In genomic region chr19:51337861-51338562, GRCh38 we compare ENCODE assay signal across 10 cellular contexts. TPM values are rescaled to one million over a fixed set of nuclear protein-coding genes. Genes with fewer than 3 reads are reported as not detected.
DNase-seq lines count a peak whose midpoint lies in the region; ATAC-seq and TF ChIP-seq lines count a peak whose summit lies in the region.
"Had no signal": no experiment of that assay in that cellular context is flagged by ENCODE, and none has a peak within 500 bp of the region (broad histone marks: within the 10 kb centered on the region; RNA-seq: fewer than 3 reads in every experiment).

No MANE protein-coding gene starts in this region.

- H3K9ac ChIP-seq in HUES48 (ENCODE audit: low read depth, low read length) = peak overlapping the region; percentile 64; the same call in 1 of the 2 replicates
- H3K9ac ChIP-seq: KMS-11 had no signal

- H3K4me1 Mint-ChIP-seq in CD8-positive, alpha-beta T cell (ENCODE audit: low read depth) = peaks cover 13% of the 10 kb centered on the region
- peaks cover 15% of the 10 kb centered on the region for H3K4me1 Mint-ChIP-seq in activated naive CD8-positive, alpha-beta T cell treated with anti-CD3 and anti-CD28 coated beads, Interleukin-2, amount 10 ng/mL, durations not matched to agents 7 days and 5 days
- peaks cover 35% of the 10 kb centered on the region for H3K4me1 Mint-ChIP-seq in nephron progenitor cell

- intact Hi-C loops in CD8-positive, alpha-beta T cell (cut with DNase I, micrococcal nuclease) = loop anchor here (1.0 kb wide), 5 partner anchors 69 to 319 kb away; no protein-coding TSS in a partner anchor

- no peak for DNase-seq in CD8-positive, alpha-beta T cell
- DNase-seq in activated naive CD8-positive, alpha-beta T cell treated with anti-CD3 and anti-CD28 coated beads, Interleukin-2, amount 10 ng/mL, durations not matched to agents 7 days and 5 days = no peak
- DNase-seq in nephron progenitor cell (no peak), HPDE6-E6E7 (ENCODE audit: extremely low spot score) (no peak), DMS79 treated with DMSO at 0.1 percent for 48 hours (lab: John Stamatoyannopoulos, UW) (no peak)

- H3K4me1 ChIP-seq in CD8-positive, alpha-beta T cell (ENCODE audit: insufficient read depth, low read length) = peaks cover 16% of the 10 kb centered on the region
- H3K4me1 ChIP-seq in HUES48 (ENCODE audit: control insufficient read depth, insufficient read depth, low read length) = peaks cover 21% of the 10 kb centered on the region
- H3K4me1 ChIP-seq: testis had no signal

- H3K27ac ChIP-seq in CD8-positive, alpha-beta T cell (ENCODE audit: low read depth, low read length) = no peak overlapping the region
- H3K27ac ChIP-seq in HUES48 (ENCODE audit: low read depth, low read length) = no peak overlapping the region
- H3K27ac ChIP-seq: KMS-11 had no signal

- no peak overlapping the region for H3K27ac Mint-ChIP-seq in CD8-positive, alpha-beta T cell
- H3K27ac Mint-ChIP-seq in activated naive CD8-positive, alpha-beta T cell treated with anti-CD3 and anti-CD28 coated beads, Interleukin-2, amount 10 ng/mL, durations not matched to agents 7 days and 5 days = peak overlapping the region; percentile 49
- peak overlapping the region; percentile 61 for H3K27ac Mint-ChIP-seq in nephron progenitor cell

- H3K27me3 Mint-ChIP-seq in CD8-positive, alpha-beta T cell (ENCODE audit: low read depth) = peaks cover 4% of the 10 kb centered on the region
- H3K27me3 Mint-ChIP-seq in activated naive CD8-positive, alpha-beta T cell treated with anti-CD3 and anti-CD28 coated beads, Interleukin-2, amount 10 ng/mL, durations not matched to agents 7 days and 5 days = peaks cover 16% of the 10 kb centered on the region
- H3K27me3 Mint-ChIP-seq in nephron progenitor cell (ENCODE audit: low read depth, poor library complexity) = peaks cover 24% of the 10 kb centered on the region

- POLR2A ChIA-PET in CD8-positive, alpha-beta T cell (lab: Charles Lee) = no interaction called here
- POLR2A ChIA-PET in activated naive CD8-positive, alpha-beta T cell treated with anti-CD3 and anti-CD28 coated beads, Interleukin-2, amount 10 ng/mL, durations not matched to agents 7 days and 5 days (lab: Charles Lee) = no interaction called here

- no peaks in the 10 kb centered on the region for H3K27me3 ChIP-seq in CD8-positive, alpha-beta T cell (ENCODE audit: insufficient read depth, low read length)
- peaks cover 20% of the 10 kb centered on the region for H3K27me3 ChIP-seq in HUES48 (ENCODE audit: control insufficient read depth, insufficient read depth, low read length)
- H3K27me3 ChIP-seq: testis had no signal

- no peaks in the 10 kb centered on the region for H3K36me3 ChIP-seq in CD8-positive, alpha-beta T cell (ENCODE audit: insufficient read depth, low read length)
- peaks cover 5% of the 10 kb centered on the region; the same call in 1 of the 2 replicates for H3K36me3 ChIP-seq in HUES48 (ENCODE audit: control insufficient read depth, insufficient read depth, low read length)

- H3K36me3 Mint-ChIP-seq in CD8-positive, alpha-beta T cell = no peaks in the 10 kb centered on the region
- H3K36me3 Mint-ChIP-seq in activated naive CD8-positive, alpha-beta T cell treated with anti-CD3 and anti-CD28 coated beads, Interleukin-2, amount 10 ng/mL, durations not matched to agents 7 days and 5 days = no peaks in the 10 kb centered on the region
- peaks cover 4% of the 10 kb centered on the region for H3K36me3 Mint-ChIP-seq in nephron progenitor cell (ENCODE audit: low read depth)

- H3K4me3 Mint-ChIP-seq in CD8-positive, alpha-beta T cell = peak overlapping the region; percentile 82
- peak overlapping the region; percentile 97 for H3K4me3 Mint-ChIP-seq in activated naive CD8-positive, alpha-beta T cell treated with anti-CD3 and anti-CD28 coated beads, Interleukin-2, amount 10 ng/mL, durations not matched to agents 7 days and 5 days
- H3K4me3 Mint-ChIP-seq in nephron progenitor cell = peak overlapping the region; percentile 92

- ATAC-seq in CD8-positive, alpha-beta T cell = no peak
- ATAC-seq in activated naive CD8-positive, alpha-beta T cell treated with anti-CD3 and anti-CD28 coated beads, Interleukin-2, amount 10 ng/mL, durations not matched to agents 7 days and 5 days (ENCODE audit: low read depth) = no peak
- ATAC-seq in HG03565 (IDR thresholded peaks at IDR 0.05; ENCODE audit: unreplicated experiment) (no peak), HG02840 (IDR thresholded peaks at IDR 0.05; ENCODE audit: low FRiP score, unreplicated experiment) (no peak)

- no peak for TF ChIP-seq CTCF in CD8-positive, alpha-beta T cell (IDR thresholded peaks at IDR 0.05)
- no peak for TF ChIP-seq CTCF in nephron progenitor cell (IDR thresholded peaks at IDR 0.05)

- H3K4me3 ChIP-seq in CD8-positive, alpha-beta T cell (ENCODE audit: low read depth, low read length) = no peak overlapping the region
- H3K4me3 ChIP-seq in HUES48 (ENCODE audit: low read depth, low read length) = peak overlapping the region; percentile 89

- no peaks in the 10 kb centered on the region for H3K9me3 ChIP-seq in CD8-positive, alpha-beta T cell (ENCODE audit: low read length)
- no peaks in the 10 kb centered on the region for H3K9me3 ChIP-seq in HUES48 (ENCODE audit: control insufficient read depth, insufficient read depth, low read length)
- H3K9me3 ChIP-seq: testis had no signal

- no peaks in the 10 kb centered on the region for H3K9me3 Mint-ChIP-seq in CD8-positive, alpha-beta T cell
- no peaks in the 10 kb centered on the region for H3K9me3 Mint-ChIP-seq in activated naive CD8-positive, alpha-beta T cell treated with anti-CD3 and anti-CD28 coated beads, Interleukin-2, amount 10 ng/mL, durations not matched to agents 7 days and 5 days
- H3K9me3 Mint-ChIP-seq in nephron progenitor cell = peaks cover 5% of the 10 kb centered on the region

- CTCF ChIA-PET in CD8-positive, alpha-beta T cell (lab: Charles Lee) = interaction anchor here (0.6 to 2.0 kb wide), 16 partner anchors 16 to 319 kb away, joined by 3 to 12 read pairs (median 4); no protein-coding TSS in a partner anchor

RNA-seq across cellular contexts. Expression of gene VSIG10L, which starts 3.9 kb away (rescaled TPM):
- not detected for total RNA-seq in CD8-positive, alpha-beta T cell
- under 1 TPM; 0.62 to 0.94 TPM for total RNA-seq in activated naive CD8-positive, alpha-beta T cell treated with anti-CD3 and anti-CD28 coated beads, Interleukin-2, amount 10 ng/mL, durations not matched to agents 7 days and 5 days

RNA-seq across cellular contexts. Expression of gene IGLON5, which starts 26.6 kb away (rescaled TPM):
- total RNA-seq in CD8-positive, alpha-beta T cell = not detected
- under 1 TPM in 1 of 2 experiments, not detected in 1; 0.11 TPM for total RNA-seq in activated naive CD8-positive, alpha-beta T cell treated with anti-CD3 and anti-CD28 coated beads, Interleukin-2, amount 10 ng/mL, durations not matched to agents 7 days and 5 days

RNA-seq across cellular contexts. Expression of gene ETFB, which starts 28.2 kb away (rescaled TPM):
- total RNA-seq in CD8-positive, alpha-beta T cell = 10 to 100 TPM; 26.6 to 27.5 TPM
- 100 to 1,000 TPM; 121 to 124 TPM for total RNA-seq in activated naive CD8-positive, alpha-beta T cell treated with anti-CD3 and anti-CD28 coated beads, Interleukin-2, amount 10 ng/mL, durations not matched to agents 7 days and 5 days

RNA-seq across cellular contexts. Expression of gene CLDND2, which starts 30.8 kb away (rescaled TPM):
- 1 to 10 TPM; 1.3 to 2.3 TPM for total RNA-seq in CD8-positive, alpha-beta T cell
- total RNA-seq in activated naive CD8-positive, alpha-beta T cell treated with anti-CD3 and anti-CD28 coated beads, Interleukin-2, amount 10 ng/mL, durations not matched to agents 7 days and 5 days = 10 to 100 TPM; 11.6 to 13.4 TPM

RNA-seq across cellular contexts. Expression of gene NKG7, which starts 34.4 kb away (rescaled TPM):
- total RNA-seq in CD8-positive, alpha-beta T cell = 100 to 1,000 TPM; 159 to 169 TPM
- 100 to 1,000 TPM; 263 TPM for total RNA-seq in activated naive CD8-positive, alpha-beta T cell treated with anti-CD3 and anti-CD28 coated beads, Interleukin-2, amount 10 ng/mL, durations not matched to agents 7 days and 5 days

Comparison
In these comparisons a context has a peak if more than half of its experiments do, and no peak if none do; other contexts are left out.
1. RNA of gene ETFB, which starts 28.2 kb away (total RNA-seq): 121 to 124 TPM in activated naive CD8-positive, alpha-beta T cell treated with anti-CD3 and anti-CD28 coated beads, Interleukin-2, amount 10 ng/mL, durations not matched to agents 7 days and 5 days; 26.6 to 27.5 TPM in CD8-positive, alpha-beta T cell; every median in the first group is over 4 times any median in the second.
2. Peak in every context shown above with its lines, with median percentiles within 50 percentile points of each other: H3K4me3 Mint-ChIP-seq.